1 cellular context compared by ENCODE assay signal in the genomic region with DNA sequence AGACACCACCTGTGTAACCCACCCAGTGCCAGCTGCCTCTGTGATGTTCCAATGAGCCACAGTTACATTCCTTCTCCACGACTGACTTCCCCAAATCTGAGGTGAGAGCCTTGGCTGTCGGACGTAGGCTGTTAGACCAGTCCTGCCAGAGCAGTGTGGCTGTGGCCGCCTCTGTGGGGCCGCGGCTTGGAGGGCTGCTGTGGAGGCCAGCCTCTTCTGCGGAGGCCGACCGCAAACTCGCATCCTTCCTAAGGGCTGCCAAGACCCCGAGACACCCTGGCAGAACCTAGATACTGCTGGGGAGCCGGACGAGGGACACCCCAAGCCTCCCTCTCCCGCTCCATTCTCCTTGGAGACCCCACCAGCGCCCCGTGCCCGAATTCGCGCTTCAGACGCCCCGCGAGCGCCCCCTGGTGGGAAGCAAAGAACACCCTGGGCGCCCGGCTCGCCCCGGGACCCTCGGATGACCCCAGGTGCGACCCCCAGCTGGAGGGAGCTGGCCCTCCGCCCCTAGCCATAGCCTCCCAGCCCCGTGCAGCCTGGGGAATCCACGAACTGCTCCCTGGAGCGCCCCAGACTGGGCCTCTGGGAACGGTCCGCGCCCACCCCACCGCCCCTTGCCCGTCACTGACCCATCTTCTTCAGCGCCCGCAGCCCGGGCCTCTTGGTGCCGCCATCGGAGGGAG.
TF ChIP-seq lines count a peak whose summit lies in the region.

No MANE protein-coding gene starts in this region.

TF ChIP-seq in K562, 482 proteins besides CTCF, POLR2A, EP300 and RAD21 (continued from another document and continues in another):
- TF ChIP-seq, protein P1, sequence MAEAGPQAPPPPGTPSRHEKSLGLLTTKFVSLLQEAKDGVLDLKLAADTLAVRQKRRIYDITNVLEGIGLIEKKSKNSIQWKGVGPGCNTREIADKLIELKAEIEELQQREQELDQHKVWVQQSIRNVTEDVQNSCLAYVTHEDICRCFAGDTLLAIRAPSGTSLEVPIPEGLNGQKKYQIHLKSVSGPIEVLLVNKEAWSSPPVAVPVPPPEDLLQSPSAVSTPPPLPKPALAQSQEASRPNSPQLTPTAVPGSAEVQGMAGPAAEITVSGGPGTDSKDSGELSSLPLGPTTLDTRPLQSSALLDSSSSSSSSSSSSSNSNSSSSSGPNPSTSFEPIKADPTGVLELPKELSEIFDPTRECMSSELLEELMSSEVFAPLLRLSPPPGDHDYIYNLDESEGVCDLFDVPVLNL (CRISPR knock-in tag; IDR thresholded peaks at IDR 0.05; ENCODE audit: low read depth) = peak; percentile 14; the same call in 1 of the 2 replicates
- TF ChIP-seq NUFIP1 (IDR thresholded peaks at IDR 0.05; ENCODE audit: partially characterized antibody) (no peak), HMG20B (CRISPR knock-in tag; IDR thresholded peaks at IDR 0.05) (no peak), ZNF24 (IDR thresholded peaks at IDR 0.05) (0 out of 2 replicates have a peak, but pooled peaks have one; percentile 10), ZNF668 (CRISPR knock-in tag; IDR thresholded peaks at IDR 0.05) (no peak), ETS2 (tag; IDR thresholded peaks at IDR 0.05; ENCODE audit: borderline replicate concordance, poor library complexity, severe bottlenecking) (no peak), ZNF644 (tag; IDR thresholded peaks at IDR 0.05; ENCODE audit: low read depth) (no peak), FUS (optimal IDR thresholded peaks at IDR 0.05; ENCODE audit: low read depth, low read length) (no peak), ZNF217 (CRISPR knock-in tag; IDR thresholded peaks at IDR 0.05) (no peak), ZFP30 (CRISPR knock-in tag; IDR thresholded peaks at IDR 0.05; ENCODE audit: borderline replicate concordance) (no peak), SPI1 (IDR thresholded peaks at IDR 0.05; ENCODE audit: borderline replicate concordance, low read depth, low read length) (no peak), NONO (IDR thresholded peaks at IDR 0.05; ENCODE audit: low read depth in 2 of 2, low read length in 1 of 2) (0 out of 4 replicates have a peak, but pooled peaks of 1 of the 2 experiments have one; percentile 26), NCOA2 (IDR thresholded peaks at IDR 0.05; ENCODE audit: partially characterized antibody in 2 of 2) (no peak), MECOM (CRISPR knock-in tag; IDR thresholded peaks at IDR 0.05) (no peak), ZNF780A (CRISPR knock-in tag; IDR thresholded peaks at IDR 0.05) (no peak), POLR3G (IDR thresholded peaks at IDR 0.05; ENCODE audit: extremely low read depth, insufficient read length, insufficient replicate concordance) (no peak), HMGN3 (IDR thresholded peaks at IDR 0.05; ENCODE audit: borderline replicate concordance, extremely low read depth, insufficient read length, low read depth, low read length) (peak; percentile 10), MED1 (CRISPR knock-in tag; IDR thresholded peaks at IDR 0.05; ENCODE audit: borderline replicate concordance) (no peak), ZBTB7A (IDR thresholded peaks at IDR 0.05; ENCODE audit: borderline replicate concordance, control insufficient read depth, low read depth, low read length) (peak; percentile 100), ZNF445 (CRISPR knock-in tag; IDR thresholded peaks at IDR 0.05; ENCODE audit: low read depth) (no peak), YY1 (IDR thresholded peaks at IDR 0.05; ENCODE audit: borderline replicate concordance in 1 of 3, control insufficient read depth in 1 of 3, extremely low read depth in 1 of 3, insufficient read depth in 3 of 3, insufficient read length in 1 of 3, insufficient replicate concordance in 2 of 3, low read depth in 1 of 3, low read length in 2 of 3) (peak in 1 of 3 experiments; percentile 43), SNRNP70 (optimal IDR thresholded peaks at IDR 0.05; ENCODE audit: low read depth, low read length) (no peak), SMAD4 (CRISPR knock-in tag; conservative IDR thresholded peaks at IDR 0.05) (no peak; the same call in 1 of the 2 replicates), CAMTA2 (CRISPR knock-in tag; conservative IDR thresholded peaks at IDR 0.05) (no peak), ZNF143 (CRISPR knock-in tag; IDR thresholded peaks at IDR 0.05) (no peak), ZNF354B (CRISPR knock-in tag; IDR thresholded peaks at IDR 0.05) (no peak), NFRKB (IDR thresholded peaks at IDR 0.05; ENCODE audit: low read depth) (no peak), ZNF197 (CRISPR knock-in tag; IDR thresholded peaks at IDR 0.05; ENCODE audit: low read depth) (no peak), TEAD1 (CRISPR knock-in tag; IDR thresholded peaks at IDR 0.05) (no peak), JUNB (CRISPR knock-in tag; conservative IDR thresholded peaks at IDR 0.05) (0 out of 2 replicates have a peak, but pooled peaks have one; percentile 47), KDM2B (CRISPR knock-in tag; IDR thresholded peaks at IDR 0.05) (peak; percentile 52; the same call in 1 of the 2 replicates), TARDBP (IDR thresholded peaks at IDR 0.05) (no peak), SUPT5H (IDR thresholded peaks at IDR 0.05) (no peak), MCM2 (IDR thresholded peaks at IDR 0.05; ENCODE audit: low read depth) (no peak), TEAD4 (IDR thresholded peaks at IDR 0.05; ENCODE audit: low read length) (no peak), TEAD4 (CRISPR knock-in tag; IDR thresholded peaks at IDR 0.05; ENCODE audit: borderline replicate concordance) (no peak)
- TF ChIP-seq, protein P2, sequence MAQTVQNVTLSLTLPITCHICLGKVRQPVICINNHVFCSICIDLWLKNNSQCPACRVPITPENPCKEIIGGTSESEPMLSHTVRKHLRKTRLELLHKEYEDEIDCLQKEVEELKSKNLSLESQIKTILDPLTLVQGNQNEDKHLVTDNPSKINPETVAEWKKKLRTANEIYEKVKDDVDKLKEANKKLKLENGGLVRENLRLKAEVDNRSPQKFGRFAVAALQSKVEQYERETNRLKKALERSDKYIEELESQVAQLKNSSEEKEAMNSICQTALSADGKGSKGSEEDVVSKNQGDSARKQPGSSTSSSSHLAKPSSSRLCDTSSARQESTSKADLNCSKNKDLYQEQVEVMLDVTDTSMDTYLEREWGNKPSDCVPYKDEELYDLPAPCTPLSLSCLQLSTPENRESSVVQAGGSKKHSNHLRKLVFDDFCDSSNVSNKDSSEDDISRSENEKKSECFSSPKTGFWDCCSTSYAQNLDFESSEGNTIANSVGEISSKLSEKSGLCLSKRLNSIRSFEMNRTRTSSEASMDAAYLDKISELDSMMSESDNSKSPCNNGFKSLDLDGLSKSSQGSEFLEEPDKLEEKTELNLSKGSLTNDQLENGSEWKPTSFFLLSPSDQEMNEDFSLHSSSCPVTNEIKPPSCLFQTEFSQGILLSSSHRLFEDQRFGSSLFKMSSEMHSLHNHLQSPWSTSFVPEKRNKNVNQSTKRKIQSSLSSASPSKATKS (CRISPR knock-in tag; IDR thresholded peaks at IDR 0.05) = no peak
- TF ChIP-seq, protein P3, sequence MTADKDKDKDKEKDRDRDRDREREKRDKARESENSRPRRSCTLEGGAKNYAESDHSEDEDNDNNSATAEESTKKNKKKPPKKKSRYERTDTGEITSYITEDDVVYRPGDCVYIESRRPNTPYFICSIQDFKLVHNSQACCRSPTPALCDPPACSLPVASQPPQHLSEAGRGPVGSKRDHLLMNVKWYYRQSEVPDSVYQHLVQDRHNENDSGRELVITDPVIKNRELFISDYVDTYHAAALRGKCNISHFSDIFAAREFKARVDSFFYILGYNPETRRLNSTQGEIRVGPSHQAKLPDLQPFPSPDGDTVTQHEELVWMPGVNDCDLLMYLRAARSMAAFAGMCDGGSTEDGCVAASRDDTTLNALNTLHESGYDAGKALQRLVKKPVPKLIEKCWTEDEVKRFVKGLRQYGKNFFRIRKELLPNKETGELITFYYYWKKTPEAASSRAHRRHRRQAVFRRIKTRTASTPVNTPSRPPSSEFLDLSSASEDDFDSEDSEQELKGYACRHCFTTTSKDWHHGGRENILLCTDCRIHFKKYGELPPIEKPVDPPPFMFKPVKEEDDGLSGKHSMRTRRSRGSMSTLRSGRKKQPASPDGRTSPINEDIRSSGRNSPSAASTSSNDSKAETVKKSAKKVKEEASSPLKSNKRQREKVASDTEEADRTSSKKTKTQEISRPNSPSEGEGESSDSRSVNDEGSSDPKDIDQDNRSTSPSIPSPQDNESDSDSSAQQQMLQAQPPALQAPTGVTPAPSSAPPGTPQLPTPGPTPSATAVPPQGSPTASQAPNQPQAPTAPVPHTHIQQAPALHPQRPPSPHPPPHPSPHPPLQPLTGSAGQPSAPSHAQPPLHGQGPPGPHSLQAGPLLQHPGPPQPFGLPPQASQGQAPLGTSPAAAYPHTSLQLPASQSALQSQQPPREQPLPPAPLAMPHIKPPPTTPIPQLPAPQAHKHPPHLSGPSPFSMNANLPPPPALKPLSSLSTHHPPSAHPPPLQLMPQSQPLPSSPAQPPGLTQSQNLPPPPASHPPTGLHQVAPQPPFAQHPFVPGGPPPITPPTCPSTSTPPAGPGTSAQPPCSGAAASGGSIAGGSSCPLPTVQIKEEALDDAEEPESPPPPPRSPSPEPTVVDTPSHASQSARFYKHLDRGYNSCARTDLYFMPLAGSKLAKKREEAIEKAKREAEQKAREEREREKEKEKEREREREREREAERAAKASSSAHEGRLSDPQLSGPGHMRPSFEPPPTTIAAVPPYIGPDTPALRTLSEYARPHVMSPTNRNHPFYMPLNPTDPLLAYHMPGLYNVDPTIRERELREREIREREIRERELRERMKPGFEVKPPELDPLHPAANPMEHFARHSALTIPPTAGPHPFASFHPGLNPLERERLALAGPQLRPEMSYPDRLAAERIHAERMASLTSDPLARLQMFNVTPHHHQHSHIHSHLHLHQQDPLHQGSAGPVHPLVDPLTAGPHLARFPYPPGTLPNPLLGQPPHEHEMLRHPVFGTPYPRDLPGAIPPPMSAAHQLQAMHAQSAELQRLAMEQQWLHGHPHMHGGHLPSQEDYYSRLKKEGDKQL (CRISPR knock-in tag; IDR thresholded peaks at IDR 0.05; ENCODE audit: borderline replicate concordance) = no peak
- TF ChIP-seq, protein P4, sequence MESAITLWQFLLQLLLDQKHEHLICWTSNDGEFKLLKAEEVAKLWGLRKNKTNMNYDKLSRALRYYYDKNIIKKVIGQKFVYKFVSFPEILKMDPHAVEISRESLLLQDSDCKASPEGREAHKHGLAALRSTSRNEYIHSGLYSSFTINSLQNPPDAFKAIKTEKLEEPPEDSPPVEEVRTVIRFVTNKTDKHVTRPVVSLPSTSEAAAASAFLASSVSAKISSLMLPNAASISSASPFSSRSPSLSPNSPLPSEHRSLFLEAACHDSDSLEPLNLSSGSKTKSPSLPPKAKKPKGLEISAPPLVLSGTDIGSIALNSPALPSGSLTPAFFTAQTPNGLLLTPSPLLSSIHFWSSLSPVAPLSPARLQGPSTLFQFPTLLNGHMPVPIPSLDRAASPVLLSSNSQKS (CRISPR knock-in tag; IDR thresholded peaks at IDR 0.05) = no peak
- TF ChIP-seq, protein P5, sequence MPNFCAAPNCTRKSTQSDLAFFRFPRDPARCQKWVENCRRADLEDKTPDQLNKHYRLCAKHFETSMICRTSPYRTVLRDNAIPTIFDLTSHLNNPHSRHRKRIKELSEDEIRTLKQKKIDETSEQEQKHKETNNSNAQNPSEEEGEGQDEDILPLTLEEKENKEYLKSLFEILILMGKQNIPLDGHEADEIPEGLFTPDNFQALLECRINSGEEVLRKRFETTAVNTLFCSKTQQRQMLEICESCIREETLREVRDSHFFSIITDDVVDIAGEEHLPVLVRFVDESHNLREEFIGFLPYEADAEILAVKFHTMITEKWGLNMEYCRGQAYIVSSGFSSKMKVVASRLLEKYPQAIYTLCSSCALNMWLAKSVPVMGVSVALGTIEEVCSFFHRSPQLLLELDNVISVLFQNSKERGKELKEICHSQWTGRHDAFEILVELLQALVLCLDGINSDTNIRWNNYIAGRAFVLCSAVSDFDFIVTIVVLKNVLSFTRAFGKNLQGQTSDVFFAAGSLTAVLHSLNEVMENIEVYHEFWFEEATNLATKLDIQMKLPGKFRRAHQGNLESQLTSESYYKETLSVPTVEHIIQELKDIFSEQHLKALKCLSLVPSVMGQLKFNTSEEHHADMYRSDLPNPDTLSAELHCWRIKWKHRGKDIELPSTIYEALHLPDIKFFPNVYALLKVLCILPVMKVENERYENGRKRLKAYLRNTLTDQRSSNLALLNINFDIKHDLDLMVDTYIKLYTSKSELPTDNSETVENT (CRISPR knock-in tag; IDR thresholded peaks at IDR 0.05) = no peak
- TF ChIP-seq, protein P6, sequence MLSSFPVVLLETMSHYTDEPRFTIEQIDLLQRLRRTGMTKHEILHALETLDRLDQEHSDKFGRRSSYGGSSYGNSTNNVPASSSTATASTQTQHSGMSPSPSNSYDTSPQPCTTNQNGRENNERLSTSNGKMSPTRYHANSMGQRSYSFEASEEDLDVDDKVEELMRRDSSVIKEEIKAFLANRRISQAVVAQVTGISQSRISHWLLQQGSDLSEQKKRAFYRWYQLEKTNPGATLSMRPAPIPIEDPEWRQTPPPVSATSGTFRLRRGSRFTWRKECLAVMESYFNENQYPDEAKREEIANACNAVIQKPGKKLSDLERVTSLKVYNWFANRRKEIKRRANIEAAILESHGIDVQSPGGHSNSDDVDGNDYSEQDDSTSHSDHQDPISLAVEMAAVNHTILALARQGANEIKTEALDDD (IDR thresholded peaks at IDR 0.05) = no peak
- TF ChIP-seq, protein P7, sequence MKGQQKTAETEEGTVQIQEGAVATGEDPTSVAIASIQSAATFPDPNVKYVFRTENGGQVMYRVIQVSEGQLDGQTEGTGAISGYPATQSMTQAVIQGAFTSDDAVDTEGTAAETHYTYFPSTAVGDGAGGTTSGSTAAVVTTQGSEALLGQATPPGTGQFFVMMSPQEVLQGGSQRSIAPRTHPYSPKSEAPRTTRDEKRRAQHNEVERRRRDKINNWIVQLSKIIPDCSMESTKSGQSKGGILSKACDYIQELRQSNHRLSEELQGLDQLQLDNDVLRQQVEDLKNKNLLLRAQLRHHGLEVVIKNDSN (CRISPR knock-in tag; IDR thresholded peaks at IDR 0.05) = no peak
- TF ChIP-seq, protein P8, sequence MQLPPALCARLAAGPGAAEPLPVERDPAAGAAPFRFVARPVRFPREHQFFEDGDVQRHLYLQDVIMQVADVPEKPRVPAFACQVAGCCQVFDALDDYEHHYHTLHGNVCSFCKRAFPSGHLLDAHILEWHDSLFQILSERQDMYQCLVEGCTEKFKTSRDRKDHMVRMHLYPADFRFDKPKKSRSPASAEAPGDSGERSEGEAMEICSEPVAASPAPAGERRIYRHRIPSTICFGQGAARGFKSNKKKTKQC (CRISPR knock-in tag; IDR thresholded peaks at IDR 0.05) = no peak
- TF ChIP-seq, protein P9, sequence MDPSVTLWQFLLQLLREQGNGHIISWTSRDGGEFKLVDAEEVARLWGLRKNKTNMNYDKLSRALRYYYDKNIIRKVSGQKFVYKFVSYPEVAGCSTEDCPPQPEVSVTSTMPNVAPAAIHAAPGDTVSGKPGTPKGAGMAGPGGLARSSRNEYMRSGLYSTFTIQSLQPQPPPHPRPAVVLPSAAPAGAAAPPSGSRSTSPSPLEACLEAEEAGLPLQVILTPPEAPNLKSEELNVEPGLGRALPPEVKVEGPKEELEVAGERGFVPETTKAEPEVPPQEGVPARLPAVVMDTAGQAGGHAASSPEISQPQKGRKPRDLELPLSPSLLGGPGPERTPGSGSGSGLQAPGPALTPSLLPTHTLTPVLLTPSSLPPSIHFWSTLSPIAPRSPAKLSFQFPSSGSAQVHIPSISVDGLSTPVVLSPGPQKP (CRISPR knock-in tag; IDR thresholded peaks at IDR 0.05) = no peak
- TF ChIP-seq, protein P10, sequence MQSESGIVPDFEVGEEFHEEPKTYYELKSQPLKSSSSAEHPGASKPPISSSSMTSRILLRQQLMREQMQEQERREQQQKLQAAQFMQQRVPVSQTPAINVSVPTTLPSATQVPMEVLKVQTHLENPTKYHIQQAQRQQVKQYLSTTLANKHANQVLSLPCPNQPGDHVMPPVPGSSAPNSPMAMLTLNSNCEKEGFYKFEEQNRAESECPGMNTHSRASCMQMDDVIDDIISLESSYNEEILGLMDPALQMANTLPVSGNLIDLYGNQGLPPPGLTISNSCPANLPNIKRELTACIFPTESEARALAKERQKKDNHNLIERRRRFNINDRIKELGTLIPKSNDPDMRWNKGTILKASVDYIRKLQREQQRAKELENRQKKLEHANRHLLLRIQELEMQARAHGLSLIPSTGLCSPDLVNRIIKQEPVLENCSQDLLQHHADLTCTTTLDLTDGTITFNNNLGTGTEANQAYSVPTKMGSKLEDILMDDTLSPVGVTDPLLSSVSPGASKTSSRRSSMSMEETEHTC (IDR thresholded peaks at IDR 0.05) = no peak
